ENCODE assay signal across 9 cellular contexts in genomic region chr22:36197065-36197440, GRCh38. TPM values are rescaled to one million over a fixed set of nuclear protein-coding genes. Genes with fewer than 3 reads are reported as not detected.
DNase-seq lines count a peak whose midpoint lies in the region; ATAC-seq, FAIRE-seq and TF ChIP-seq lines count a peak whose summit lies in the region.
"Had no signal": no experiment of that assay in that cellular context is flagged by ENCODE, and none has a peak within 500 bp of the region (broad histone marks: within the 10 kb centered on the region; RNA-seq: fewer than 3 reads in every experiment).

No MANE protein-coding gene starts in this region.

- H3K27ac ChIP-seq in pancreas: no peak overlapping the region
- H3K27ac ChIP-seq: body of pancreas had no signal

- peak in 3 of 4 donors; percentile 13 to 53 (median 41) for ATAC-seq in pancreas
- no peak for ATAC-seq in GM18517 (IDR thresholded peaks at IDR 0.05; ENCODE audit: unreplicated experiment)
- ATAC-seq in HG02642 (IDR thresholded peaks at IDR 0.05; ENCODE audit: poor library complexity, unreplicated experiment): no peak
- ATAC-seq: body of pancreas had no signal

- intact Hi-C loops in pancreas (cut with DNase I): loop anchor here in 1 of 3 donors (10.0 kb wide), 1 partner anchor 78 kb away; no protein-coding TSS in a partner anchor

- no peaks in the 10 kb centered on the region for H3K36me3 ChIP-seq in pancreas

- TF ChIP-seq CTCF in fibroblast of pulmonary artery (IDR thresholded peaks at IDR 0.05; ENCODE audit: low read length, missing control alignments) (no peak), pancreas (IDR thresholded peaks at IDR 0.05) (no peak)

- H3K9me3 ChIP-seq in pancreas: no peaks in the 10 kb centered on the region
- H3K9me3 ChIP-seq: body of pancreas had no signal

- H3K4me1 ChIP-seq in pancreas: peaks cover 0 to 4% (median 1%) of the 10 kb centered on the region in 3 donors

- DNase-seq in G401 (ENCODE audit: low spot score): peak; percentile 69
- peak; percentile 76 for DNase-seq in NCI-H82 (lab: John Stamatoyannopoulos, UW)
- peak; percentile 77 for DNase-seq in fibroblast of pulmonary artery (ENCODE audit: low read depth)
- no peak for DNase-seq in pancreas
- DNase-seq in inferior parietal cortex (ENCODE audit: extremely low spot score): no peak
- no peak for DNase-seq in AG08396 (ENCODE audit: low spot score)

- no peak overlapping the region for H3K4me3 ChIP-seq in fibroblast of pulmonary artery (replicated peaks; ENCODE audit: low read depth, low read length)
- H3K4me3 ChIP-seq in pancreas: no peak overlapping the region
- H3K4me3 ChIP-seq: body of pancreas had no signal

- in situ Hi-C loops in G401 (cut with HindIII; ENCODE audit: low sequenced_read_pairs): no loop called here

- H3K27me3 ChIP-seq in pancreas: no peaks in the 10 kb centered on the region
- H3K27me3 ChIP-seq: body of pancreas had no signal

- WGBS in pancreas, 2 donors: 50 to 59% methylated on average over 5 of the region's 5 CpGs

- FAIRE-seq in pancreas (lab: Jason Lieb, UNC): no peak

RNA-seq across cellular contexts. Expression of gene APOL4, which starts 4.6 kb away (rescaled TPM):
- total RNA-seq in G401 (2014; rRNA removed; shearing (Covaris generic)): not detected in 2 replicates
- 1 to 10 TPM in 3 of 6 donors, under 1 TPM in 3; 0.28 to 4.1 (median 0.85) TPM for total RNA-seq in pancreas
- polyA plus RNA-seq in pancreas: 1 to 10 TPM; 1.9 TPM

RNA-seq across cellular contexts. Expression of gene APOL3, which starts 36.5 kb away (rescaled TPM):
- not detected in 2 replicates for total RNA-seq in G401 (2014; rRNA removed; shearing (Covaris generic))
- 1 to 10 TPM; 2.5 to 7.5 (median 4.6) TPM for total RNA-seq in pancreas
- 10 to 100 TPM; 11.8 to 13.5 TPM for polyA plus RNA-seq in pancreas

RNA-seq across cellular contexts. Expression of gene APOL2, which starts 42.3 kb away (rescaled TPM):
- total RNA-seq in G401 (2014; rRNA removed; shearing (Covaris generic)): 22.8 and 33.5 TPM in 2 replicates
- 10 to 100 TPM in 4 of 6 donors, 1 to 10 TPM in 2; 6.3 to 23.4 (median 12.4) TPM for total RNA-seq in pancreas
- polyA plus RNA-seq in pancreas: 10 to 100 TPM; 18.4 to 20.6 TPM

RNA-seq across cellular contexts. Expression of gene APOL1, which starts 55.9 kb away (rescaled TPM):
- not detected in 2 replicates for total RNA-seq in G401 (2014; rRNA removed; shearing (Covaris generic))
- 10 to 100 TPM in 2 of 6 donors, 1 to 10 TPM in 4; 3.2 to 25.5 (median 6.8) TPM for total RNA-seq in pancreas
- 1 to 10 TPM; 4.0 to 5.4 TPM for polyA plus RNA-seq in pancreas

Comparison
In these comparisons a context has a peak if more than half of its experiments do, and no peak if none do; other contexts are left out.
1. DNase-seq: peak in G401 (single experiment), NCI-H82 (single experiment) and fibroblast of pulmonary artery (single experiment); none in pancreas (0 of 6), inferior parietal cortex (single experiment) and AG08396 (single experiment).
2. ATAC-seq: peak in pancreas (3 of 4); none in GM18517 (single experiment) and HG02642 (single experiment).